1 cellular context compared by ENCODE assay signal in the genomic region with DNA sequence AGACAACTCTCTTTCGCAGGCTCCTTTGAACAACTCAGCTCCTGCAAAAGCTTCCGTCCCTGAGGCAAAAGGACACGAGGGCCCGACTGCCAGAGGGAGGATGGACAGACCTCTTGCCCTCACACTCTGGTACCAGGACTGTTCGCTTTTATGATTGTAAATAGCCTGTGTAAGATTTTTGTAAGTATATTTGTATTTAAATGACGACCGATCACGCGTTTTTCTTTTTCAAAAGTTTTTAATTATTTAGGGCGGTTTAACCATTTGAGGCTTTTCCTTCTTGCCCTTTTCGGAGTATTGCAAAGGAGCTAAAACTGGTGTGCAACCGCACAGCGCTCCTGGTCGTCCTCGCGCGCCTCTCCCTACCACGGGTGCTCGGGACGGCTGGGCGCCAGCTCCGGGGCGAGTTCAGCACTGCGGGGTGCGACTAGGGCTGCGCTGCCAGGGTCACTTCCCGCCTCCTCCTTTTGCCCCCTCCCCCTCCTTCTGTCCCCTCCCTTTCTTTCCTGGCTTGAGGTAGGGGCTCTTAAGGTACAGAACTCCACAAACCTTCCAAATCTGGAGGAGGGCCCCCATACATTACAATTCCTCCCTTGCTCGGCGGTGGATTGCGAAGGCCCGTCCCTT.
TF ChIP-seq lines count a peak whose summit lies in the region.

No MANE protein-coding gene starts in this region.

TF ChIP-seq in SK-N-SH treated with all-trans-retinoic acid at 6 μM for 48 hours, 23 proteins besides CTCF, POLR2A, EP300 and RAD21 (continued from another document):
- no peak for TF ChIP-seq OSR1 (CRISPR knock-in tag; IDR thresholded peaks at IDR 0.05)
- no peak for TF ChIP-seq ZNF8 (CRISPR knock-in tag; IDR thresholded peaks at IDR 0.05)
- no peak for TF ChIP-seq ZFP30 (CRISPR knock-in tag; IDR thresholded peaks at IDR 0.05)
- TF ChIP-seq ISL1 (CRISPR knock-in tag; IDR thresholded peaks at IDR 0.05), result no peak
- no peak for TF ChIP-seq ESRRG (CRISPR knock-in tag; IDR thresholded peaks at IDR 0.05)
